ENCODE assay signal across 22 cellular contexts in genomic region chr16:80573700-80574120, GRCh38. TPM values are rescaled to one million over a fixed set of nuclear protein-coding genes. Genes with fewer than 3 reads are reported as not detected.
"Had no signal": no experiment of that assay in that cellular context is flagged by ENCODE, and none has a peak within 500 bp of the region (broad histone marks: within the 10 kb centered on the region; RNA-seq: fewer than 3 reads in every experiment).

No MANE protein-coding gene starts in this region.

- H3K4me3 ChIP-seq: gastroesophageal sphincter, heart right ventricle, right atrium auricular region, tibial artery had no signal

- H3K36me3 ChIP-seq: gastroesophageal sphincter, heart right ventricle, right atrium auricular region, tibial artery had no signal

- H3K27ac Mint-ChIP-seq: activated CD4-positive, alpha-beta memory T cell treated with anti-CD3 and anti-CD28 coated beads, Interleukin-2, amount 10 ng/mL, durations not matched to agents 7 days and 5 days; activated CD4-positive, alpha-beta T cell treated with anti-CD3 and anti-CD28 coated beads for 36 hours; activated CD8-positive, alpha-beta memory T cell treated with anti-CD3 and anti-CD28 coated beads, Interleukin-2, amount 10 ng/mL, durations not matched to agents 7 days and 5 days; activated naive CD8-positive, alpha-beta T cell treated with anti-CD3 and anti-CD28 coated beads for 36 hours; dendritic cell treated with granulocyte-macrophage colony-stimulating factor and Interleukin-4, amounts not matched to agents 40 ng/mL and 50 ng/mL, for 4 days; progenitor cell of endocrine pancreas had no signal

- H3K27me3 Mint-ChIP-seq: activated CD8-positive, alpha-beta memory T cell treated with anti-CD3 and anti-CD28 coated beads, Interleukin-2, amount 10 ng/mL, durations not matched to agents 7 days and 5 days; activated naive CD8-positive, alpha-beta T cell treated with anti-CD3 and anti-CD28 coated beads for 36 hours had no signal

- H3K4me3 Mint-ChIP-seq: activated CD4-positive, alpha-beta memory T cell treated with anti-CD3 and anti-CD28 coated beads, Interleukin-2, amount 10 ng/mL, durations not matched to agents 7 days and 5 days; activated CD4-positive, alpha-beta T cell treated with anti-CD3 and anti-CD28 coated beads for 36 hours; activated CD8-positive, alpha-beta memory T cell treated with anti-CD3 and anti-CD28 coated beads, Interleukin-2, amount 10 ng/mL, durations not matched to agents 7 days and 5 days; activated naive CD8-positive, alpha-beta T cell treated with anti-CD3 and anti-CD28 coated beads for 36 hours; dendritic cell treated with granulocyte-macrophage colony-stimulating factor and Interleukin-4, amounts not matched to agents 40 ng/mL and 50 ng/mL, for 4 days had no signal

- ATAC-seq: activated CD4-positive, alpha-beta T cell treated with anti-CD3 and anti-CD28 coated beads for 36 hours; activated CD8-positive, alpha-beta memory T cell treated with anti-CD3 and anti-CD28 coated beads, Interleukin-2, amount 10 ng/mL, durations not matched to agents 7 days and 5 days; esophagus mucosa; gastroesophageal sphincter; heart right ventricle; left ventricle myocardium superior; stimulated activated naive CD8-positive, alpha-beta T cell treated with anti-CD3 and anti-CD28 coated beads, Interleukin-15, Interleukin-2, amounts not matched to agents 100 U/mL and 50 U/mL, for 24 hours had no signal

- H3K4me1 ChIP-seq: gastroesophageal sphincter, right atrium auricular region, tibial artery had no signal

- DNase-seq: activated CD4-positive, alpha-beta memory T cell treated with anti-CD3 and anti-CD28 coated beads, Interleukin-2, amount 10 ng/mL, durations not matched to agents 7 days and 5 days; activated CD4-positive, alpha-beta T cell treated with anti-CD3 and anti-CD28 coated beads for 36 hours; activated CD8-positive, alpha-beta memory T cell treated with anti-CD3 and anti-CD28 coated beads, Interleukin-2, amount 10 ng/mL, durations not matched to agents 7 days and 5 days; activated naive CD8-positive, alpha-beta T cell treated with anti-CD3 and anti-CD28 coated beads for 36 hours; amniotic stem cell; effector CD8-positive, alpha-beta T cell; heart right ventricle; kidney glomerular epithelial cell; left ventricle myocardium superior; occipital lobe; stimulated activated CD4-positive, alpha-beta T cell treated with anti-CD3 and anti-CD28 coated beads, Interleukin-12 subunit alpha, Interleukin-12 subunit beta, amount 100 ng/mL, for 4 hours; stimulated activated CD4-positive, alpha-beta T cell treated with anti-CD3 and anti-CD28 coated beads, Interleukin-1b, Interleukin-23, amount 100 ng/mL, for 48 hours; stimulated activated naive CD8-positive, alpha-beta T cell treated with anti-CD3 and anti-CD28 coated beads, Interleukin-15, Interleukin-2, amounts not matched to agents 100 U/mL and 50 U/mL, for 24 hours; substantia nigra; tibial artery had no signal

- H3K36me3 Mint-ChIP-seq: activated naive CD8-positive, alpha-beta T cell treated with anti-CD3 and anti-CD28 coated beads for 36 hours had no signal

- H3K27ac ChIP-seq: gastroesophageal sphincter, heart right ventricle, right atrium auricular region, tibial artery had no signal

- H3K9me3 ChIP-seq: heart right ventricle, right atrium auricular region, tibial artery had no signal

RNA-seq across cellular contexts. Expression of gene DYNLRB2, which starts 32.9 kb away (rescaled TPM):
- total RNA-seq: activated CD4-positive, alpha-beta memory T cell treated with anti-CD3 and anti-CD28 coated beads, Interleukin-2, amount 10 ng/mL, durations not matched to agents 7 days and 5 days; activated CD4-positive, alpha-beta T cell treated with anti-CD3 and anti-CD28 coated beads for 36 hours; chondrocyte; esophagus mucosa; left ventricle myocardium superior; myocyte; right atrium auricular region had no signal
